Comparison of ENCODE assay signal across 8 cellular contexts in genomic region chr2:208025814-208026184, GRCh38. TPM values are rescaled to one million over a fixed set of nuclear protein-coding genes. Genes with fewer than 3 reads are reported as not detected.
DNase-seq lines count a peak whose midpoint lies in the region; ATAC-seq and TF ChIP-seq lines count a peak whose summit lies in the region.

No MANE protein-coding gene starts in this region.

- H3K4me1 ChIP-seq in endodermal cell (ENCODE audit: control insufficient read depth, insufficient read depth, low read length) (peaks cover 4% of the 10 kb centered on the region), neuron (ENCODE audit: insufficient read depth, low read length) (peaks cover 8% of the 10 kb centered on the region)

- DNase-seq in NCI-H1436 (lab: John Stamatoyannopoulos, UW) (peak; percentile 57), NCI-H1436 treated with DMSO at 0.1 percent for 48 hours (lab: John Stamatoyannopoulos, UW) (no peak), endodermal cell (peak; percentile 49), NCI-H2107 treated with DMSO at 0.1 percent for 48 hours (lab: John Stamatoyannopoulos, UW; ENCODE audit: unreplicated experiment) (no peak)
- peak; percentile 37 to 53 for DNase-seq in activated CD4-positive, alpha-beta T cell treated with anti-CD3 and anti-CD28 coated beads, Interleukin-2, amount 50 U/mL, for 48 hours

- no peak for TF ChIP-seq POLR2A in GM18505 (IDR thresholded peaks at IDR 0.05; ENCODE audit: borderline replicate concordance, extremely low read depth, insufficient read depth, insufficient read length)

- H3K9ac ChIP-seq in endodermal cell (ENCODE audit: extremely low read depth, low read length, poor library complexity, severe bottlenecking), result no peak overlapping the region

- H3K36me3 ChIP-seq in endodermal cell (ENCODE audit: control insufficient read depth, insufficient read depth, low read length), result peaks cover 13% of the 10 kb centered on the region
- no peaks in the 10 kb centered on the region for H3K36me3 ChIP-seq in neuron (ENCODE audit: insufficient read depth, low read length)

- TF ChIP-seq CTCF in endodermal cell (conservative IDR thresholded peaks at IDR 0.05), result no peak

- H3K4me3 ChIP-seq in endodermal cell (ENCODE audit: low read length) (peak overlapping the region; percentile 96), neuron (ENCODE audit: low read length) (peak overlapping the region; percentile 81)

- H3K4me3 Mint-ChIP-seq in endodermal cell, result peak overlapping the region; percentile 68

- peaks cover 14% of the 10 kb centered on the region for H3K4me1 Mint-ChIP-seq in endodermal cell

- 81 to 85% methylated on average over 9 to 10 of the region's 10 CpGs for WGBS in endodermal cell (ENCODE audit: insufficient coverage in 1 of 2, insufficient read length in 1 of 2), 2 experiments

- H3K27me3 ChIP-seq in endodermal cell (ENCODE audit: control insufficient read depth, insufficient read depth, low read length, poor library complexity, severe bottlenecking) (no peaks in the 10 kb centered on the region), neuron (ENCODE audit: insufficient read depth, low read length) (no peaks in the 10 kb centered on the region)

- H3K36me3 Mint-ChIP-seq in endodermal cell (ENCODE audit: low read depth), result no peaks in the 10 kb centered on the region

- peak overlapping the region; percentile 93 for H3K27ac Mint-ChIP-seq in endodermal cell

- H3K9me3 Mint-ChIP-seq in endodermal cell, result no peaks in the 10 kb centered on the region

- H3K27me3 Mint-ChIP-seq in endodermal cell (ENCODE audit: insufficient read depth), result no peaks in the 10 kb centered on the region

- ATAC-seq in HG03280 (IDR thresholded peaks at IDR 0.05; ENCODE audit: unreplicated experiment), result peak; percentile 20
- ATAC-seq in GM18505 (IDR thresholded peaks at IDR 0.05; ENCODE audit: unreplicated experiment), result no peak

- H3K9me3 ChIP-seq in endodermal cell (ENCODE audit: control insufficient read depth, low read length) (no peaks in the 10 kb centered on the region), neuron (ENCODE audit: low read length) (no peaks in the 10 kb centered on the region)

- peak overlapping the region; percentile 99 for H2AFZ ChIP-seq in neuron (ENCODE audit: low read depth, low read length)

- H3K27ac ChIP-seq in endodermal cell (ENCODE audit: low read depth, low read length), result no peak overlapping the region

RNA-seq across cellular contexts. Expression of gene PLEKHM3, which starts 0.5 kb away (rescaled TPM):
- total RNA-seq in endodermal cell, result 10 to 100 TPM; 13.3 to 17.9 TPM
- polyA plus RNA-seq in endodermal cell (2013, experiment 1 of 2), result 6.8 TPM
- polyA plus RNA-seq in endodermal cell (2013, experiment 2 of 2), result 6.6 TPM

Comparison
In these comparisons a context has a peak if more than half of its experiments do, and no peak if none do; other contexts are left out.
1. DNase-seq: peak in NCI-H1436 (single experiment), activated CD4-positive, alpha-beta T cell treated with anti-CD3 and anti-CD28 coated beads, Interleukin-2, amount 50 U/mL, for 48 hours (2 of 2) and endodermal cell (single experiment); none in NCI-H1436 treated with DMSO at 0.1 percent for 48 hours (single experiment) and NCI-H2107 treated with DMSO at 0.1 percent for 48 hours (single experiment).